ENCODE assay signal across 31 cellular contexts in the genomic region with DNA sequence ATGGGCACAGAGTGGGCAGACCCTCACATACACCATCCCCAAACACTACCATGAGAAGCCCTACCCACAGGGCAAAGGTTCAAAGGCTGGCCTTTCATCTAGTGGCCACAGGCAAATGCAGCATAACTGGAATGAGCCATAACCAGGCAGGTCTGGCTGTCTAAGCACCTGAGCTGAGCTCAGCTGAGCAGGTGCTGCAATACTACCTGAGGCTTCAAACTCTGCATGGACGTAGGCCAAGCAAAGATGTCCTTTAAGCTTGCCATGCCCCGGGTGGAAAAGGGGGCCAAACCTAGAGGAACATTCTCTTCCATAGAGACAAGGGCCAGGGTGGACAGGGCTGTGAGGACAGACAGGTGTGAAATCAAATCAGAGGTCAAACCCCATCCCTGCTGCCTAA.
A peak's percentile ranks its signal among the peaks of the same experiment; 100 is the strongest.
DNase-seq lines count a peak whose midpoint lies in the region; ATAC-seq, FAIRE-seq and TF ChIP-seq lines count a peak whose summit lies in the region.
"Had no signal": no experiment of that assay in that cellular context is flagged by ENCODE, and none has a peak within 500 bp of the region (broad histone marks: within the 10 kb centered on the region; RNA-seq: fewer than 3 reads in every experiment).

No MANE protein-coding gene starts in this region.

- no peak overlapping the region for H2AFZ ChIP-seq in parathyroid adenoma

- H3K4me2 ChIP-seq in parathyroid adenoma (ENCODE audit: low read length), result no peak overlapping the region
- H3K4me2 ChIP-seq: BLaER1 treated with 17β-estradiol and CSF1 and Interleukin-3, amounts not matched to agents 10 nM and 100 nM had no signal

- no peak for TF ChIP-seq CTCF in coronary artery (IDR thresholded peaks at IDR 0.05)
- no peak for TF ChIP-seq CTCF in parathyroid adenoma (IDR thresholded peaks at IDR 0.05)

- peaks cover 3% of the 10 kb centered on the region for H3K79me2 ChIP-seq in parathyroid adenoma

- H3K9ac ChIP-seq in parathyroid adenoma, result no peak overlapping the region
- H3K9ac ChIP-seq: BLaER1 treated with 17β-estradiol and CSF1 and Interleukin-3, amounts not matched to agents 10 nM and 100 nM had no signal

- no peaks in the 10 kb centered on the region for H3K9me3 ChIP-seq in parathyroid adenoma (ENCODE audit: control insufficient read depth, low read length)
- H3K9me3 ChIP-seq: adrenal gland; BLaER1 treated with 17β-estradiol and CSF1 and Interleukin-3, amounts not matched to agents 10 nM and 100 nM; body of pancreas; gastrocnemius medialis; lower lobe of right lung; mucosa of descending colon had no signal

- H3K27me3 ChIP-seq in parathyroid adenoma (ENCODE audit: control insufficient read depth, insufficient read depth, low read length), result no peaks in the 10 kb centered on the region
- H3K27me3 ChIP-seq: adrenal gland; BLaER1 treated with 17β-estradiol and CSF1 and Interleukin-3, amounts not matched to agents 10 nM and 100 nM; body of pancreas; gastrocnemius medialis had no signal

- H3K36me3 ChIP-seq in parathyroid adenoma (ENCODE audit: control insufficient read depth, insufficient read depth, low read length), result no peaks in the 10 kb centered on the region

- ATAC-seq in Right ventricle myocardium superior (ENCODE audit: poor library complexity), result no peak
- ATAC-seq: body of pancreas, gastrocnemius medialis, lower lobe of right lung, mucosa of descending colon had no signal

- H3K4me3 ChIP-seq in coronary artery, result no peak overlapping the region
- no peak overlapping the region for H3K4me3 ChIP-seq in parathyroid adenoma (ENCODE audit: low read depth, low read length)
- H3K4me3 ChIP-seq: adrenal gland; BLaER1 treated with 17β-estradiol and CSF1 and Interleukin-3, amounts not matched to agents 10 nM and 100 nM; body of pancreas; gastrocnemius medialis; lower lobe of right lung; mucosa of descending colon had no signal

- peaks cover 52% of the 10 kb centered on the region for H3K4me1 ChIP-seq in parathyroid adenoma
- H3K4me1 ChIP-seq: adrenal gland; BLaER1 treated with 17β-estradiol and CSF1 and Interleukin-3, amounts not matched to agents 10 nM and 100 nM; body of pancreas; lower lobe of right lung had no signal

- intact Hi-C loops in cardiac septum (cut with DNase I) (no loop called here), Right ventricle myocardium superior (cut with DNase I) (no loop called here)

- H3K27ac ChIP-seq in coronary artery, result no peak overlapping the region
- peak overlapping the region; percentile 96 for H3K27ac ChIP-seq in parathyroid adenoma
- H3K27ac ChIP-seq: 22Rv1; adrenal gland; BLaER1 treated with 17β-estradiol and CSF1 and Interleukin-3, amounts not matched to agents 10 nM and 100 nM; body of pancreas; gastrocnemius medialis; lower lobe of right lung; RWPE1; WERI-Rb-1 had no signal

- DNase-seq in DMS79 treated with DMSO at 0.1 percent for 48 hours (lab: John Stamatoyannopoulos, UW) (peak; percentile 12), DMS79 (lab: John Stamatoyannopoulos, UW) (no peak), cardiac septum (ENCODE audit: low spot score) (peak; percentile 29), Right ventricle myocardium superior (no peak), coronary artery (ENCODE audit: low spot score) (peak; percentile 57), NCI-H226 (no peak), urothelium cell line (ENCODE audit: low spot score) (no peak)
- DNase-seq: activated CD4-positive, alpha-beta T cell treated with anti-CD3 and anti-CD28 coated beads for 48 hours; activated naive CD4-positive, alpha-beta T cell treated with Interleukin-2 at 50 U/mL for 16 hours; body of pancreas; dermis blood vessel endothelial cell; gastrocnemius medialis; IMR-90; lower lobe of right lung; mucosa of descending colon; NCI-H1694 treated with DMSO at 0.1 percent for 48 hours; NCI-H2227 treated with DMSO at 0.1 percent for 48 hours; nephron progenitor cell; OCI-M1; stimulated activated CD4-positive, alpha-beta T cell treated with anti-CD3 and anti-CD28 coated beads, Interleukin-15, amount 100 ng/mL, for 24 hours; stimulated activated CD4-positive, alpha-beta T cell treated with anti-CD3 and anti-CD28 coated beads, Interleukin-4, amount 100 ng/mL, for 4 hours; substantia nigra; T1000; trophoblast cell; WERI-Rb-1 had no signal

- no peak for FAIRE-seq in urothelium cell line (lab: Jason Lieb, UNC)
- FAIRE-seq: endometrium had no signal

Comparison
In these comparisons a context has a peak if more than half of its experiments do, and no peak if none do; other contexts are left out.
1. DNase-seq: peak in DMS79 treated with DMSO at 0.1 percent for 48 hours (single experiment), cardiac septum (single experiment) and coronary artery (single experiment); none in DMS79 (single experiment), Right ventricle myocardium superior (single experiment), NCI-H226 (single experiment) and urothelium cell line (single experiment).